ENCODE assay signal across 10 cellular contexts in the genomic region with DNA sequence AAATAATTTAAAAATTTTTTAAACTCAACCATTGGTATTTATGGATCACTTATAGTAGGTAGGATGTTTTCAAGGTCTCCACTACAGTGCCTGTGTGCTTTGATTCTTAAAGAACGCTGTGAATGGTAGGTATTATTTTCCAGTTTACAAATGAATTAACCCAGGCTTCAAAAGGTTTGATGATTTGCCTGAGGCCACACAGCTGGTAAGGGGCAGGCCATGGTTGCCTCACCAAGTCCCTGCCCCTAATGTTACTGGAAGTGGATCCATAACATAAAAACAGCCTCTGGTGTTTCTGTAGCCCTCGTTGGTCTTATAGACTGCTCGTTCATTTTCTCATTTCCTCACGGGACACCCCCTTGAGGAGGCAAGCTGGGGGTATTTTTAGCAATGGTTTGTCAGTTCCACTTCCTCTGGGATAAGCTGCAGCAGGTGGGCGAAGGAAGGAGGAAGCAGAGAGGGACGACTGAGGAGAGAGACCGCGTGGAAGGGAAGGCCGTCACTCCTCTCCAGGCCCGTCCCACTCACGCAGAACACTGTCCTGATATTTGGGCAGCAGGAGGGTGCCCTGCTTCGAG. TPM values are rescaled to one million over a fixed set of nuclear protein-coding genes. Genes with fewer than 3 reads are reported as not detected.
DNase-seq lines count a peak whose midpoint lies in the region; ATAC-seq and TF ChIP-seq lines count a peak whose summit lies in the region.
"Had no signal": no experiment of that assay in that cellular context is flagged by ENCODE, and none has a peak within 500 bp of the region (broad histone marks: within the 10 kb centered on the region; RNA-seq: fewer than 3 reads in every experiment).

No MANE protein-coding gene starts in this region.

- H3K4me2 ChIP-seq in mammary epithelial cell (ENCODE audit: insufficient read depth, low read depth, low read length): no peak overlapping the region
- peak overlapping the region; percentile 48 for H3K4me2 ChIP-seq in MM.1S (ENCODE audit: low read depth, low read length)

- no peaks in the 10 kb centered on the region for H3K36me3 Mint-ChIP-seq in MCF 10A (ENCODE audit: insufficient read depth, unreplicated experiment)
- H3K36me3 Mint-ChIP-seq in dendritic cell treated with granulocyte-macrophage colony-stimulating factor and Interleukin-4, amounts not matched to agents 40 ng/mL and 50 ng/mL, for 4 days (ENCODE audit: low read depth): no peaks in the 10 kb centered on the region
- no peaks in the 10 kb centered on the region for H3K36me3 Mint-ChIP-seq in CD4-positive, alpha-beta T cell (ENCODE audit: low read depth)
- peaks cover 5% of the 10 kb centered on the region for H3K36me3 Mint-ChIP-seq in T-helper 2 cell treated with Interferon-gamma antibody and Interleukin-4, amounts not matched to agents 5 μg/mL and 100 μg/mL, for 36 hours (ENCODE audit: low read depth)

- H3K4me1 ChIP-seq in mammary epithelial cell (ENCODE audit: insufficient read depth, low read length) (peaks cover 12% of the 10 kb centered on the region), MM.1S (ENCODE audit: low read length) (peaks cover 66% of the 10 kb centered on the region)

- H3K27me3 ChIP-seq in mammary epithelial cell (ENCODE audit: insufficient read depth, low read length) (no peaks in the 10 kb centered on the region), MM.1S (replicated peaks; ENCODE audit: insufficient read depth, low read length) (no peaks in the 10 kb centered on the region)
- H3K27me3 ChIP-seq in CD4-positive, alpha-beta T cell (ENCODE audit: control insufficient read depth, insufficient read depth, low read length): no peaks in the 10 kb centered on the region

- dilution Hi-C loops in mammary epithelial cell (cut with HindIII; ENCODE audit: low sequenced_read_pairs): loop anchor here (5.0 kb wide), 1 partner anchor 92 kb away; no protein-coding TSS in a partner anchor

- H3K79me2 ChIP-seq in mammary epithelial cell (ENCODE audit: insufficient read depth, low read length): no peaks in the 10 kb centered on the region
- peaks cover 50% of the 10 kb centered on the region for H3K79me2 ChIP-seq in MM.1S (ENCODE audit: low read length)

- no peaks in the 10 kb centered on the region for H3K9me2 ChIP-seq in MM.1S (replicated peaks; ENCODE audit: insufficient read depth, low read length)

- H3K27me3 Mint-ChIP-seq in MCF 10A (ENCODE audit: insufficient read depth, unreplicated experiment): no peaks in the 10 kb centered on the region
- no peaks in the 10 kb centered on the region for H3K27me3 Mint-ChIP-seq in dendritic cell treated with granulocyte-macrophage colony-stimulating factor and Interleukin-4, amounts not matched to agents 40 ng/mL and 50 ng/mL, for 4 days
- H3K27me3 Mint-ChIP-seq in stimulated activated naive CD8-positive, alpha-beta T cell treated with anti-CD3 and anti-CD28 coated beads, Interleukin-15, amount 100 ng/mL, for 72 hours: no peaks in the 10 kb centered on the region
- no peaks in the 10 kb centered on the region for H3K27me3 Mint-ChIP-seq in CD4-positive, alpha-beta T cell
- no peaks in the 10 kb centered on the region for H3K27me3 Mint-ChIP-seq in T-helper 2 cell treated with Interferon-gamma antibody and Interleukin-4, amounts not matched to agents 5 μg/mL and 100 μg/mL, for 36 hours (ENCODE audit: low read depth)
- H3K27me3 Mint-ChIP-seq: activated naive CD4-positive, alpha-beta T cell treated with anti-CD3 and anti-CD28 coated beads, Interleukin-2, amount 10 ng/mL, durations not matched to agents 7 days and 5 days had no signal

- POLR2A ChIA-PET in MCF 10A (lab: Yijun Ruan, JAX): interaction anchor here (1.0 kb wide), 1 partner anchor 71 kb away, joined by 4 read pairs; no protein-coding TSS in a partner anchor
- POLR2A ChIA-PET in CD4-positive, alpha-beta T cell (lab: Charles Lee): no interaction called here

- H3K9ac ChIP-seq in mammary epithelial cell (ENCODE audit: insufficient read depth, low read length) (no peak overlapping the region), MM.1S (ENCODE audit: low read length) (peak overlapping the region; percentile 53)

- peak overlapping the region; percentile 18 for H2AFZ ChIP-seq in mammary epithelial cell (ENCODE audit: low read depth, low read length)
- H2AFZ ChIP-seq in MM.1S (ENCODE audit: low read length): peak overlapping the region; percentile 7

- no peak for TF ChIP-seq CTCF in mammary epithelial cell (conservative IDR thresholded peaks at IDR 0.05 in 1 of 2, IDR thresholded peaks at IDR 0.05 in 1 of 2; ENCODE audit: extremely low read depth in 1 of 2, insufficient read depth in 1 of 2, low read depth in 1 of 2, low read length in 2 of 2)
- TF ChIP-seq CTCF in MCF 10A (IDR thresholded peaks at IDR 0.05; ENCODE audit: unreplicated experiment): no peak
- no peak for TF ChIP-seq CTCF in MM.1S (IDR thresholded peaks at IDR 0.05; ENCODE audit: low read length)
- no peak for TF ChIP-seq CTCF in CD4-positive, alpha-beta T cell (IDR thresholded peaks at IDR 0.05)

- intact Hi-C loops in mammary epithelial cell (cut with micrococcal nuclease) (loop anchor here (5.0 kb wide), 1 partner anchor 468 kb away; no protein-coding TSS in a partner anchor), MCF 10A (cut with micrococcal nuclease) (no loop called here)
- intact Hi-C loops in dendritic cell treated with granulocyte-macrophage colony-stimulating factor and Interleukin-4, amounts not matched to agents 40 ng/mL and 50 ng/mL, for 4 days (cut with micrococcal nuclease): loop anchor here (10.0 kb wide), 1 partner anchor 265 kb away; a partner anchor contains a TSS
- intact Hi-C loops in CD4-positive, alpha-beta T cell (cut with DNase I, micrococcal nuclease): loop anchor here in 1 of 2 experiments (5.0 to 10.0 kb wide), 3 partner anchors 65 to 265 kb away; a partner anchor contains a TSS

- peaks cover 63% of the 10 kb centered on the region for H3F3A ChIP-seq in MM.1S (ENCODE audit: insufficient read depth, low read length)

- H3K4me3 Mint-ChIP-seq in MCF 10A (ENCODE audit: unreplicated experiment): no peak overlapping the region
- H3K4me3 Mint-ChIP-seq in dendritic cell treated with granulocyte-macrophage colony-stimulating factor and Interleukin-4, amounts not matched to agents 40 ng/mL and 50 ng/mL, for 4 days: no peak overlapping the region
- peak overlapping the region in 1 of 2 donors; percentile 11 for H3K4me3 Mint-ChIP-seq in stimulated activated naive CD8-positive, alpha-beta T cell treated with anti-CD3 and anti-CD28 coated beads, Interleukin-15, amount 100 ng/mL, for 72 hours
- no peak overlapping the region for H3K4me3 Mint-ChIP-seq in CD4-positive, alpha-beta T cell
- no peak overlapping the region for H3K4me3 Mint-ChIP-seq in T-helper 2 cell treated with Interferon-gamma antibody and Interleukin-4, amounts not matched to agents 5 μg/mL and 100 μg/mL, for 36 hours
- H3K4me3 Mint-ChIP-seq: activated naive CD4-positive, alpha-beta T cell treated with anti-CD3 and anti-CD28 coated beads, Interleukin-2, amount 10 ng/mL, durations not matched to agents 7 days and 5 days had no signal

- H4K20me1 ChIP-seq in mammary epithelial cell (ENCODE audit: insufficient read depth, low read length): no peaks in the 10 kb centered on the region
- no peaks in the 10 kb centered on the region for H4K20me1 ChIP-seq in MM.1S (ENCODE audit: insufficient read depth, low read length)

- no peak for DNase-seq in mammary epithelial cell
- no peak for DNase-seq in MCF 10A (ENCODE audit: unreplicated experiment)
- peak; percentile 62 for DNase-seq in MM.1S
- DNase-seq in stimulated activated naive CD8-positive, alpha-beta T cell treated with anti-CD3 and anti-CD28 coated beads, Interleukin-15, amount 100 ng/mL, for 72 hours: no peak
- DNase-seq in foreskin melanocyte: no peak
- DNase-seq in CD4-positive, alpha-beta T cell: no peak
- no peak for DNase-seq in T-helper 2 cell treated with Interferon-gamma antibody and Interleukin-4, amounts not matched to agents 5 μg/mL and 100 μg/mL, for 36 hours (ENCODE audit: low spot score)
- DNase-seq: activated naive CD4-positive, alpha-beta T cell treated with anti-CD3 and anti-CD28 coated beads, Interleukin-2, amount 10 ng/mL, durations not matched to agents 7 days and 5 days; GDM1 had no signal

- in situ Hi-C loops in mammary epithelial cell (cut with MboI; ENCODE audit: low sequenced_read_pairs in 2 of 2): loop anchor here in 1 of 2 donors (10.0 kb wide), 1 partner anchor 65 kb away; a partner anchor contains a TSS

- CTCF ChIA-PET in mammary epithelial cell (lab: Charles Lee; ENCODE audit: low non-redundant PET): no interaction called here
- CTCF ChIA-PET in MCF 10A (lab: Yijun Ruan, JAX): interaction anchor here (0.6 to 0.8 kb wide), 2 partner anchors 70 to 342 kb away, joined by 3 to 4 read pairs; no protein-coding TSS in a partner anchor
- CTCF ChIA-PET in CD4-positive, alpha-beta T cell (lab: Charles Lee): no interaction called here

- 89% methylated on average over 10 of the region's 12 CpGs for WGBS in mammary epithelial cell (ENCODE audit: low coverage, missing lambda C conversion rate)

- H3K36me3 ChIP-seq in mammary epithelial cell (ENCODE audit: insufficient read depth, low read length) (no peaks in the 10 kb centered on the region), MM.1S (replicated peaks; ENCODE audit: insufficient read depth, low read length) (no peaks in the 10 kb centered on the region)

- H3K9me3 Mint-ChIP-seq in MCF 10A (ENCODE audit: unreplicated experiment): no peaks in the 10 kb centered on the region
- no peaks in the 10 kb centered on the region for H3K9me3 Mint-ChIP-seq in dendritic cell treated with granulocyte-macrophage colony-stimulating factor and Interleukin-4, amounts not matched to agents 40 ng/mL and 50 ng/mL, for 4 days
- H3K9me3 Mint-ChIP-seq in stimulated activated naive CD8-positive, alpha-beta T cell treated with anti-CD3 and anti-CD28 coated beads, Interleukin-15, amount 100 ng/mL, for 72 hours: no peaks in the 10 kb centered on the region
- no peaks in the 10 kb centered on the region for H3K9me3 Mint-ChIP-seq in CD4-positive, alpha-beta T cell
- H3K9me3 Mint-ChIP-seq in T-helper 2 cell treated with Interferon-gamma antibody and Interleukin-4, amounts not matched to agents 5 μg/mL and 100 μg/mL, for 36 hours: no peaks in the 10 kb centered on the region
- H3K9me3 Mint-ChIP-seq: activated naive CD4-positive, alpha-beta T cell treated with anti-CD3 and anti-CD28 coated beads, Interleukin-2, amount 10 ng/mL, durations not matched to agents 7 days and 5 days had no signal

- H3K27ac Mint-ChIP-seq in MCF 10A (ENCODE audit: low read depth, unreplicated experiment): no peak overlapping the region
- H3K27ac Mint-ChIP-seq in dendritic cell treated with granulocyte-macrophage colony-stimulating factor and Interleukin-4, amounts not matched to agents 40 ng/mL and 50 ng/mL, for 4 days: peak overlapping the region; percentile 86
- H3K27ac Mint-ChIP-seq in stimulated activated naive CD8-positive, alpha-beta T cell treated with anti-CD3 and anti-CD28 coated beads, Interleukin-15, amount 100 ng/mL, for 72 hours: peak overlapping the region; percentile 22 to 89
- no peak overlapping the region for H3K27ac Mint-ChIP-seq in CD4-positive, alpha-beta T cell
- no peak overlapping the region for H3K27ac Mint-ChIP-seq in T-helper 2 cell treated with Interferon-gamma antibody and Interleukin-4, amounts not matched to agents 5 μg/mL and 100 μg/mL, for 36 hours
- H3K27ac Mint-ChIP-seq: activated naive CD4-positive, alpha-beta T cell treated with anti-CD3 and anti-CD28 coated beads, Interleukin-2, amount 10 ng/mL, durations not matched to agents 7 days and 5 days had no signal

- BruUV-seq in mammary epithelial cell (replicated peaks; lab: Mats Ljungman, UMichigan) (no TSS peak), MCF 10A (replicated peaks; lab: Mats Ljungman, UMichigan) (no TSS peak)

- H3K9me3 ChIP-seq in mammary epithelial cell (replicated peaks; ENCODE audit: insufficient read depth, low read length): no peaks in the 10 kb centered on the region
- H3K9me3 ChIP-seq in MM.1S (replicated peaks; ENCODE audit: insufficient read depth, low read length): no peaks in the 10 kb centered on the region
- no peaks in the 10 kb centered on the region for H3K9me3 ChIP-seq in CD4-positive, alpha-beta T cell (ENCODE audit: control insufficient read depth, low read length)

- no peak for ATAC-seq in stimulated activated naive CD8-positive, alpha-beta T cell treated with anti-CD3 and anti-CD28 coated beads, Interleukin-15, amount 100 ng/mL, for 72 hours
- ATAC-seq in CD4-positive, alpha-beta T cell (ENCODE audit: poor library complexity): no peak

- peaks cover 7% of the 10 kb centered on the region for H3K4me1 Mint-ChIP-seq in MCF 10A (ENCODE audit: insufficient read depth, unreplicated experiment)
- peaks cover 59% of the 10 kb centered on the region for H3K4me1 Mint-ChIP-seq in dendritic cell treated with granulocyte-macrophage colony-stimulating factor and Interleukin-4, amounts not matched to agents 40 ng/mL and 50 ng/mL, for 4 days (ENCODE audit: low read depth)
- H3K4me1 Mint-ChIP-seq in stimulated activated naive CD8-positive, alpha-beta T cell treated with anti-CD3 and anti-CD28 coated beads, Interleukin-15, amount 100 ng/mL, for 72 hours: peaks cover 46% of the 10 kb centered on the region
- peaks cover 6% of the 10 kb centered on the region for H3K4me1 Mint-ChIP-seq in CD4-positive, alpha-beta T cell (ENCODE audit: low read depth)
- peaks cover 20% of the 10 kb centered on the region for H3K4me1 Mint-ChIP-seq in T-helper 2 cell treated with Interferon-gamma antibody and Interleukin-4, amounts not matched to agents 5 μg/mL and 100 μg/mL, for 36 hours (ENCODE audit: low read depth)

- no peak overlapping the region for H3K4me3 ChIP-seq in mammary epithelial cell (replicated peaks in 1 of 3; ENCODE audit: insufficient read depth in 1 of 3, low read depth in 2 of 3, low read length in 3 of 3)
- H3K4me3 ChIP-seq in MM.1S (ENCODE audit: low read length): peak overlapping the region; percentile 10; the same call in 1 of the 2 replicates

- no peak overlapping the region for H3K27ac ChIP-seq in mammary epithelial cell (ENCODE audit: insufficient read depth, low read depth, low read length)
- peak overlapping the region; percentile 96 for H3K27ac ChIP-seq in MM.1S (ENCODE audit: low read length)
- H3K27ac ChIP-seq in CD4-positive, alpha-beta T cell (ENCODE audit: low read depth, low read length): no peak overlapping the region

RNA-seq across cellular contexts. Expression of a gene that starts 32.9 kb away (rescaled TPM):
- total RNA-seq in mammary epithelial cell (100 to 1,000 TPM in 1 of 2 donors, 10 to 100 TPM in 1; 69.2 to 142 TPM), MCF 10A (2022) (192 and 202 TPM in 2 replicates)
- 98.3 TPM for polyA plus RNA-seq in mammary epithelial cell
- 40.6 TPM for polyA minus RNA-seq in mammary epithelial cell
- total RNA-seq in CD4-positive, alpha-beta T cell: 100 to 1,000 TPM; 230 to 231 TPM

Comparison
In these comparisons a context has a peak if more than half of its experiments do, and no peak if none do; other contexts are left out.
1. H3K27ac Mint-ChIP-seq: peak in dendritic cell treated with granulocyte-macrophage colony-stimulating factor and Interleukin-4, amounts not matched to agents 40 ng/mL and 50 ng/mL, for 4 days (single experiment) and stimulated activated naive CD8-positive, alpha-beta T cell treated with anti-CD3 and anti-CD28 coated beads, Interleukin-15, amount 100 ng/mL, for 72 hours (2 of 2); none in MCF 10A (single experiment), CD4-positive, alpha-beta T cell (single experiment) and T-helper 2 cell treated with Interferon-gamma antibody and Interleukin-4, amounts not matched to agents 5 μg/mL and 100 μg/mL, for 36 hours (single experiment).